Comparison of ENCODE assay signal across 1 cellular context in genomic region chr13:20191902-20192469, GRCh38.
TF ChIP-seq lines count a peak whose summit lies in the region.

No MANE protein-coding gene starts in this region.

TF ChIP-seq in A549, 52 proteins besides CTCF, POLR2A, EP300 and RAD21 (continued from another document):
- TF ChIP-seq USF2 (IDR thresholded peaks at IDR 0.05) (no peak), GATA3 (IDR thresholded peaks at IDR 0.05; ENCODE audit: borderline replicate concordance) (no peak), POLR2AphosphoS2 (conservative IDR thresholded peaks at IDR 0.05; ENCODE audit: low read length) (no peak), MYC (IDR thresholded peaks at IDR 0.05; ENCODE audit: borderline replicate concordance, low read length) (no peak), FOXS1 (CRISPR knock-in tag; IDR thresholded peaks at IDR 0.05) (no peak), MAX (IDR thresholded peaks at IDR 0.05) (no peak; the same call in 1 of the 2 replicates), PBX3 (IDR thresholded peaks at IDR 0.05) (no peak), CBX2 (IDR thresholded peaks at IDR 0.05; ENCODE audit: borderline replicate concordance, low read depth) (no peak), HOXB5 (CRISPR knock-in tag; IDR thresholded peaks at IDR 0.05) (no peak), PHF8 (IDR thresholded peaks at IDR 0.05; ENCODE audit: borderline replicate concordance, low read depth) (no peak), ATOH8 (CRISPR knock-in tag; IDR thresholded peaks at IDR 0.05; ENCODE audit: low read depth) (no peak), HOXA7 (CRISPR knock-in tag; IDR thresholded peaks at IDR 0.05) (no peak), NR3C1 (IDR thresholded peaks at IDR 0.05) (no peak), KDM5A (IDR thresholded peaks at IDR 0.05) (no peak)
